In genomic region chr7:54663603-54664234, GRCh38 we compare ENCODE assay signal across 9 cellular contexts.
A peak's percentile ranks its signal among the peaks of the same experiment; 100 is the strongest.
DNase-seq lines count a peak whose midpoint lies in the region; ATAC-seq lines count a peak whose summit lies in the region.
"Had no signal": no experiment of that assay in that cellular context is flagged by ENCODE, and none has a peak within 500 bp of the region (broad histone marks: within the 10 kb centered on the region; RNA-seq: fewer than 3 reads in every experiment).

No MANE protein-coding gene starts in this region.

- H3K79me2 ChIP-seq in GM23248 (ENCODE audit: insufficient read depth), result no peaks in the 10 kb centered on the region

- H3K79me1 ChIP-seq in neuronal stem cell (ENCODE audit: low read depth, low read length), result no peaks in the 10 kb centered on the region

- H4K8ac ChIP-seq in neuronal stem cell (ENCODE audit: low read depth, low read length), result no peak overlapping the region

- H3K4ac ChIP-seq in neuronal stem cell (ENCODE audit: low read length), result no peak overlapping the region

- peaks cover 14 to 20% of the 10 kb centered on the region in 2 donors for H3K27me3 ChIP-seq in duodenal mucosa (ENCODE audit: control insufficient read depth in 1 of 2, insufficient read depth in 2 of 2, low read length in 2 of 2)
- H3K27me3 ChIP-seq in neuronal stem cell (ENCODE audit: control insufficient read depth in 3 of 3, insufficient read depth in 3 of 3, low read depth in 1 of 3, low read length in 3 of 3), result peaks cover 0 to 29% (median 8%) of the 10 kb centered on the region in 3 experiments
- peaks cover 48% of the 10 kb centered on the region for H3K27me3 ChIP-seq in GM23248 (replicated peaks; ENCODE audit: insufficient read depth)

- peak overlapping the region; percentile 73 for H3K23ac ChIP-seq in neuronal stem cell (ENCODE audit: low read depth, low read length, poor library complexity)

- H3K4me2 ChIP-seq in neuronal stem cell (ENCODE audit: insufficient read depth, low read length, poor library complexity, severe bottlenecking) (peak overlapping the region; percentile 91), GM23248 (ENCODE audit: unreplicated experiment) (no peak overlapping the region)

- peak overlapping the region; percentile 87 for H2BK120ac ChIP-seq in neuronal stem cell (ENCODE audit: low read depth, low read length)

- peak; percentile 38 for ATAC-seq in GM18511 (IDR thresholded peaks at IDR 0.05; ENCODE audit: unreplicated experiment)
- ATAC-seq in HG03064 (IDR thresholded peaks at IDR 0.05; ENCODE audit: low read depth, unreplicated experiment), result peak; percentile 35
- no peak for ATAC-seq in GM21825 (IDR thresholded peaks at IDR 0.05; ENCODE audit: unreplicated experiment)

- no peak overlapping the region for H3K27ac ChIP-seq in duodenal mucosa (ENCODE audit: low read depth, low read length)
- H3K27ac ChIP-seq in neuronal stem cell (replicated peaks; ENCODE audit: low read length), result no peak overlapping the region
- H3K27ac ChIP-seq in GM23248, result no peak overlapping the region
- H3K27ac ChIP-seq: pancreas had no signal

- no peaks in the 10 kb centered on the region for H4K20me1 ChIP-seq in GM23248 (ENCODE audit: insufficient read depth)

- H3F3A ChIP-seq in GM23248 (ENCODE audit: insufficient read depth), result no peaks in the 10 kb centered on the region

- peak overlapping the region; percentile 85 for H3K14ac ChIP-seq in neuronal stem cell (ENCODE audit: low read length)

- no peaks in the 10 kb centered on the region for H3K9me2 ChIP-seq in GM23248 (ENCODE audit: insufficient read depth)

- H2AK5ac ChIP-seq in neuronal stem cell (ENCODE audit: low read depth, low read length), result no peak overlapping the region

- peak overlapping the region; percentile 96 for H2AFZ ChIP-seq in neuronal stem cell (ENCODE audit: low read length)
- H2AFZ ChIP-seq in GM23248, result no peak overlapping the region

- H3K9ac ChIP-seq in duodenal mucosa (ENCODE audit: low read depth in 1 of 2, low read length in 2 of 2) (no peak overlapping the region), neuronal stem cell (ENCODE audit: low read depth, low read length, poor library complexity) (peak overlapping the region; percentile 95), GM23248 (no peak overlapping the region)

- in situ Hi-C loops in GM23248 (cut with MboI), result no loop called here

- no CpG with 5 or more reads among the region's 16 CpGs for WGBS in neuronal stem cell (ENCODE audit: extremely low coverage in 2 of 2, insufficient read length in 2 of 2, insufficient replicate concordance in 1 of 2), 2 donors
- 11 to 13% methylated on average over 16 of the region's 16 CpGs for WGBS in GM23248 (ENCODE audit: low coverage in 1 of 2, low lambda C conversion rate in 2 of 2, missing lambda C conversion rate in 2 of 2), 2 experiments

- H3K18ac ChIP-seq in neuronal stem cell (ENCODE audit: low read length), result peak overlapping the region; percentile 96

- H2BK15ac ChIP-seq in neuronal stem cell (ENCODE audit: low read length), result peak overlapping the region; percentile 21

- H2BK5ac ChIP-seq in neuronal stem cell (ENCODE audit: low read length), result no peak overlapping the region

- H3K4me1 ChIP-seq in duodenal mucosa (ENCODE audit: control insufficient read depth in 1 of 2, insufficient read depth in 2 of 2, low read length in 2 of 2) (peaks cover 0 to 10% of the 10 kb centered on the region in 2 donors), neuronal stem cell (ENCODE audit: control insufficient read depth in 2 of 2, insufficient read depth in 1 of 2, low read depth in 1 of 2, low read length in 2 of 2) (peaks cover 2 to 3% of the 10 kb centered on the region in 2 donors), GM23248 (ENCODE audit: insufficient read depth) (no peaks in the 10 kb centered on the region)
- H3K4me1 ChIP-seq: pancreas had no signal

- H3K36me3 ChIP-seq in duodenal mucosa (ENCODE audit: control insufficient read depth in 1 of 2, insufficient read depth in 2 of 2, low read length in 2 of 2), result no peaks in the 10 kb centered on the region
- H3K36me3 ChIP-seq in neuronal stem cell (replicated peaks in 1 of 2; ENCODE audit: control insufficient read depth in 2 of 2, insufficient read depth in 2 of 2, low read length in 2 of 2), result no peaks in the 10 kb centered on the region
- no peaks in the 10 kb centered on the region for H3K36me3 ChIP-seq in GM23248 (ENCODE audit: low read depth)
- H3K36me3 ChIP-seq: pancreas had no signal

- H3K9me3 ChIP-seq in duodenal mucosa (ENCODE audit: control insufficient read depth in 1 of 2, low read length in 2 of 2) (no peaks in the 10 kb centered on the region), neuronal stem cell (replicated peaks in 1 of 2; ENCODE audit: control insufficient read depth in 2 of 2, insufficient read depth in 1 of 2, low read depth in 1 of 2, low read length in 2 of 2) (no peaks in the 10 kb centered on the region), GM23248 (ENCODE audit: low read depth) (no peaks in the 10 kb centered on the region)
- H3K9me3 ChIP-seq: pancreas had no signal

- H3K4me3 ChIP-seq in duodenal mucosa (ENCODE audit: low read depth in 1 of 2, low read length in 2 of 2), result peak overlapping the region; percentile 56 to 63
- H3K4me3 ChIP-seq in neuronal stem cell (ENCODE audit: low read length in 2 of 2), result peak overlapping the region; percentile 49 to 77
- H3K4me3 ChIP-seq in GM23248, result no peak overlapping the region

- DNase-seq in neuronal stem cell (ENCODE audit: low spot score) (no peak), GM23248 (no peak), HCEC 1CT (no peak), COLO668 (lab: John Stamatoyannopoulos, UW; ENCODE audit: unreplicated experiment) (no peak)

- H2BK12ac ChIP-seq in neuronal stem cell (ENCODE audit: low read length), result peak overlapping the region; percentile 66

- H4K91ac ChIP-seq in neuronal stem cell (ENCODE audit: low read depth, low read length, poor library complexity), result no peak overlapping the region
